In the genomic region with DNA sequence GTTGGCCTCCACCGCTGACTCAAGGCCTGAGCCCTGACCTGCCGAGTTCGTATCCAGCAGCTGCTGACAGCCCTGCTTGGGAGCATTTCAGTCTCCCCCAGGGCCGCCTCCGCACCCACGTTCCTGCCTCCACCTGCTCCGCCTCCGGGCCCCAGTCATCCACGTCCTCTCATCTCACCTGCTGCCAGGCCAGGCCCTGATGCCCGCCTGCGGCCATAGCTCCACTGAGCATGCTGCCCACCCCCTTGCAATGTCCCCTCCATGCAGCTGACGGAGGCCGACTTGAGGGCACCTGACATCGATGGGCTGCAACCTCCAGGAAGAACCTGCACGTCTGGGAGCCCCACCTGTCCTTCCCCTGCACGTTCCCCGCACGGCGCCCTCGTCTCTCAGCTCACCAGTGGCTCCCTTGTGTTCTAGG, we compare ENCODE assay signal across 18 cellular contexts. TPM values are rescaled to one million over a fixed set of nuclear protein-coding genes. Genes with fewer than 3 reads are reported as not detected.
DNase-seq lines count a peak whose midpoint lies in the region; ATAC-seq and TF ChIP-seq lines count a peak whose summit lies in the region.
"Had no signal": no experiment of that assay in that cellular context is flagged by ENCODE, and none has a peak within 500 bp of the region (broad histone marks: within the 10 kb centered on the region; RNA-seq: fewer than 3 reads in every experiment).

No MANE protein-coding gene starts in this region.

- no peak overlapping the region for H3K27ac ChIP-seq in H9 (ENCODE audit: insufficient read length, low read depth, low read length)

- H3K4me3 Mint-ChIP-seq in CD14-positive monocyte = no peak overlapping the region
- no peak overlapping the region for H3K4me3 Mint-ChIP-seq in H9
- H3K4me3 Mint-ChIP-seq in activated CD4-positive, alpha-beta memory T cell treated with anti-CD3 and anti-CD28 coated beads for 36 hours = no peak overlapping the region
- H3K4me3 Mint-ChIP-seq: CD4-positive, CD25-positive, alpha-beta regulatory T cell had no signal

- H2BK5ac ChIP-seq in H9 (ENCODE audit: insufficient read length, low read length) = no peak overlapping the region

- CTCF ChIA-PET in activated CD4-positive, alpha-beta memory T cell treated with anti-CD3 and anti-CD28 coated beads for 36 hours (lab: Charles Lee) = no interaction called here

- no peaks in the 10 kb centered on the region for H3K79me1 ChIP-seq in H9 (ENCODE audit: insufficient read depth, low read depth, low read length, poor library complexity, severe bottlenecking)

- no peak overlapping the region for H2BK20ac ChIP-seq in H9 (ENCODE audit: low read depth, low read length, poor library complexity, severe bottlenecking)

- no peak overlapping the region for H2AFZ ChIP-seq in H9 (ENCODE audit: low read length)

- intact Hi-C loops in CD14-positive monocyte (cut with micrococcal nuclease) = no loop called here
- intact Hi-C loops in sciatic nerve (cut with DNase I) = no loop called here
- intact Hi-C loops in activated CD4-positive, alpha-beta memory T cell treated with anti-CD3 and anti-CD28 coated beads for 36 hours (cut with micrococcal nuclease) = no loop called here

- H3K23ac ChIP-seq in H9 (ENCODE audit: insufficient read length, low read depth, low read length) = no peak overlapping the region

- H3T11ph ChIP-seq in H9 (ENCODE audit: low read length) = no peak overlapping the region

- H3K27me3 Mint-ChIP-seq in CD14-positive monocyte (ENCODE audit: low read depth in 3 of 3) = peaks cover 0 to 12% (median 1%) of the 10 kb centered on the region in 3 donors
- peaks cover 16% of the 10 kb centered on the region for H3K27me3 Mint-ChIP-seq in H9 (ENCODE audit: low read depth)
- no peaks in the 10 kb centered on the region for H3K27me3 Mint-ChIP-seq in activated CD4-positive, alpha-beta memory T cell treated with anti-CD3 and anti-CD28 coated beads for 36 hours
- H3K27me3 Mint-ChIP-seq: CD4-positive, CD25-positive, alpha-beta regulatory T cell had no signal

- no peak overlapping the region for H4K5ac ChIP-seq in H9 (ENCODE audit: insufficient read length, low read depth, low read length)

- H3K27me3 ChIP-seq in H9 (ENCODE audit: insufficient read depth, low read length) = no peaks in the 10 kb centered on the region

- TF ChIP-seq CTCF in CD14-positive monocyte (IDR thresholded peaks at IDR 0.05) (no peak), H9 (conservative IDR thresholded peaks at IDR 0.05) (no peak)

- no peak overlapping the region for H2BK15ac ChIP-seq in H9 (ENCODE audit: low read depth, low read length)

- ATAC-seq in sciatic nerve = no peak
- ATAC-seq in GM19452 (IDR thresholded peaks at IDR 0.05; ENCODE audit: unreplicated experiment) = no peak
- ATAC-seq: PC-3 had no signal

- no peak overlapping the region for H3K9ac ChIP-seq in H9 (ENCODE audit: extremely low read depth, insufficient read length, low read length)

- no peak overlapping the region for H3K56ac ChIP-seq in H9 (ENCODE audit: insufficient read length, low read depth, low read length)

- no peaks in the 10 kb centered on the region; the same call in 1 of the 2 replicates for H3K4me1 ChIP-seq in H9 (ENCODE audit: insufficient read depth, low read length)

- no peaks in the 10 kb centered on the region for H4K20me1 ChIP-seq in H9 (ENCODE audit: control insufficient read depth, insufficient read depth, insufficient read length)

- H2BK12ac ChIP-seq in H9 (ENCODE audit: insufficient read length, low read depth, low read length) = no peak overlapping the region

- no CpG with 5 or more reads among the region's 20 CpGs for WGBS in H9 (ENCODE audit: extremely low coverage, insufficient read length, low lambda C conversion rate)

- POLR2A ChIA-PET in activated CD4-positive, alpha-beta memory T cell treated with anti-CD3 and anti-CD28 coated beads for 36 hours (lab: Charles Lee) = no interaction called here

- H3K18ac ChIP-seq in H9 (ENCODE audit: insufficient read length, low read depth, low read length) = no peak overlapping the region

- DNase-seq in CD14-positive monocyte (ENCODE audit: low spot score) (peak; percentile 37), H9 (peak; percentile 26), islet precursor cell (peak; percentile 52), sciatic nerve (ENCODE audit: low spot score) (peak; percentile 48), medulla oblongata (ENCODE audit: extremely low spot score) (no peak)
- DNase-seq in activated CD4-positive, alpha-beta memory T cell treated with anti-CD3 and anti-CD28 coated beads for 36 hours = no peak
- DNase-seq: ACHN; AML-193; Calu3; CD4-positive, CD25-positive, alpha-beta regulatory T cell; KG1; NCI-H1436; NCI-H2029 treated with DMSO at 0.1 percent for 48 hours; NCI-H2171 treated with DMSO at 0.1 percent for 48 hours; NCI-H510A; NCI-H774; PC-3 had no signal

- no peaks in the 10 kb centered on the region for H3K23me2 ChIP-seq in H9 (ENCODE audit: insufficient read length, low read depth, low read length, poor library complexity, severe bottlenecking)

- H3K9me3 Mint-ChIP-seq in CD14-positive monocyte (peaks cover 0 to 3% (median 0%) of the 10 kb centered on the region in 7 donors), H9 (peaks cover 0 to 3% of the 10 kb centered on the region in 2 experiments; a peak in 2 of 5 replicates)
- H3K9me3 Mint-ChIP-seq in activated CD4-positive, alpha-beta memory T cell treated with anti-CD3 and anti-CD28 coated beads for 36 hours = no peaks in the 10 kb centered on the region
- H3K9me3 Mint-ChIP-seq: CD4-positive, CD25-positive, alpha-beta regulatory T cell had no signal

- H3K79me2 ChIP-seq in H9 (ENCODE audit: insufficient read depth, low read length) = no peaks in the 10 kb centered on the region

- H3K4me2 ChIP-seq in H9 (ENCODE audit: insufficient read depth, insufficient read length, low read length) = no peak overlapping the region

- H3K4ac ChIP-seq in H9 (ENCODE audit: low read depth, low read length) = no peak overlapping the region

- H4K8ac ChIP-seq in H9 (replicated peaks; ENCODE audit: insufficient read length, low read depth, low read length) = no peak overlapping the region

- H3K4me1 Mint-ChIP-seq in CD14-positive monocyte = no peaks in the 10 kb centered on the region
- peaks cover 33 to 36% of the 10 kb centered on the region in 2 experiments for H3K4me1 Mint-ChIP-seq in H9
- no peaks in the 10 kb centered on the region for H3K4me1 Mint-ChIP-seq in activated CD4-positive, alpha-beta memory T cell treated with anti-CD3 and anti-CD28 coated beads for 36 hours (ENCODE audit: low read depth)

- no peak overlapping the region for H4K91ac ChIP-seq in H9 (ENCODE audit: insufficient read length, low read depth, low read length)

- H3K9me3 ChIP-seq in H9 (ENCODE audit: control insufficient read depth, low read depth, low read length) = no peaks in the 10 kb centered on the region

- H2BK120ac ChIP-seq in H9 (ENCODE audit: low read depth, low read length, poor library complexity, severe bottlenecking) = no peak overlapping the region

- no peak overlapping the region; the same call in 1 of the 2 replicates for H3K14ac ChIP-seq in H9 (ENCODE audit: insufficient read depth, low read length)

- no peak overlapping the region for H2AK5ac ChIP-seq in H9 (ENCODE audit: insufficient read length, low read length)

- H3K36me3 Mint-ChIP-seq in CD14-positive monocyte (no peaks in the 10 kb centered on the region), H9 (ENCODE audit: insufficient read depth in 1 of 3, low read depth in 3 of 3) (peaks cover 0 to 4% (median 2%) of the 10 kb centered on the region in 3 experiments; a peak in 3 of 7 replicates)
- no peaks in the 10 kb centered on the region for H3K36me3 Mint-ChIP-seq in activated CD4-positive, alpha-beta memory T cell treated with anti-CD3 and anti-CD28 coated beads for 36 hours

- H3K27ac Mint-ChIP-seq in CD14-positive monocyte = no peak overlapping the region
- peak overlapping the region in 2 of 3 experiments; percentile 18 to 29; a peak in 2 of 7 replicates for H3K27ac Mint-ChIP-seq in H9
- H3K27ac Mint-ChIP-seq in activated CD4-positive, alpha-beta memory T cell treated with anti-CD3 and anti-CD28 coated beads for 36 hours = no peak overlapping the region
- H3K27ac Mint-ChIP-seq: CD4-positive, CD25-positive, alpha-beta regulatory T cell had no signal

RNA-seq across cellular contexts. Expression of a gene that starts 28.4 kb away (rescaled TPM):
- 1 to 10 TPM in 1 of 2 donors, under 1 TPM in 1; 0.71 to 1.5 TPM for polyA plus RNA-seq in CD14-positive monocyte
- total RNA-seq in H9 (2021) (2.3 and 3.0 TPM in 2 replicates), sciatic nerve (19.0 TPM)
- total RNA-seq in activated CD4-positive, alpha-beta memory T cell treated with anti-CD3 and anti-CD28 coated beads for 36 hours = 1 to 10 TPM; 1.7 to 3.0 TPM

Comparison
In these comparisons a context has a peak if more than half of its experiments do, and no peak if none do; other contexts are left out.
1. DNase-seq: peak in CD14-positive monocyte (single experiment), H9 (single experiment), islet precursor cell (single experiment) and sciatic nerve (single experiment); none in medulla oblongata (single experiment) and activated CD4-positive, alpha-beta memory T cell treated with anti-CD3 and anti-CD28 coated beads for 36 hours (single experiment).
2. H3K27ac Mint-ChIP-seq: peak in H9 (2 of 3); none in CD14-positive monocyte (0 of 7) and activated CD4-positive, alpha-beta memory T cell treated with anti-CD3 and anti-CD28 coated beads for 36 hours (single experiment).